ENCODE assay signal across 2 cellular contexts in the genomic region with DNA sequence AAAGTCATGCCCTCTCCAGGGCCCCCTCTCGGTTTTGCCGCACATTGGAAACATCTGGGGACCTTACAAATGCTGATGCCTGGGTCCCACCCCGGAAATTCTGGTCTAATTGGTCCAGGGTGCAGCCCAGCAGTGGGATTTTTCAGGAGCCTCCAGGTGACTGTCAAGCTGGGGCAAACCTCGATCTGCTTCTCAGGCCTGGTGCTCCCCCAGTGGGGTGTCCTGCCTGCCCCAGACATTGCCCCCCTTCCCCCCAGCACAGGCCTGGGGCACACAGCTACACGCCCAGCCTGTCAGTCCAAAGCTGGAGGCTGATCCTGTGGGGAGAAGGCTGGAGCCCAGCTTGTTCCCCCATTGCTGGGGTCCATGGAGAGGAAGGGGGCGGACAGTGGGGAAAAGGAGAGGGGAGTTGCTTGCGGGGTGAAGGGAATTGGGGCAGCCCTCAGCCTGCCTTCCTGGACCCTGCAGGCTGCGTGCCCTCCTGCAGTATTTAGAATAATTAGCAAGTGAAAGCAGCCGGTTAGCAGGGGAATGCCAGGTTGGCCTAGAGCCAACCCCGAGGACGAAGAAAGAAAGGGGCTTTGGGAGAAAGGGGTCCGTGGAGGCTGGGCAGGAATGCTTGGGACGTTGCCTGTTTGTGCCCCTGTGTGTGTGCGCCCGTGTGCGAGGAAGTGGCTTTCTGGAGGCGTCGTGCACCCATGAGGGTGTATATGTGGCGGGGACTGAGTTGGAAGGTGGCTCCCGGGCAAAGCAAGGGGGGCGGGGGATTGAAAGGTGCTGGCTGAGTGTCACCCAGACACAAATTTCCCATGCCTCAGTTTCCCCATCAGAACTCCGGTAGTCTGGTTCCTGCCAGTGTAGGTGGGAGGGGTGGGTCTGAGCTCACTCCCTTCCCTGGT.
TF ChIP-seq lines count a peak whose summit lies in the region.

No MANE protein-coding gene starts in this region.

TF ChIP-seq in HEK293, 187 proteins besides CTCF, POLR2A, EP300 and RAD21:
- TF ChIP-seq ZNF626 (tag by site-specific recombination; IDR thresholded peaks at IDR 0.05) (no peak), ZNF548 (tag by site-specific recombination; IDR thresholded peaks at IDR 0.05) (no peak), ZNF510 (tag by site-specific recombination; IDR thresholded peaks at IDR 0.05; ENCODE audit: insufficient replicate concordance) (no peak), ZNF571 (tag by site-specific recombination; IDR thresholded peaks at IDR 0.05) (no peak), ZNF624 (tag by site-specific recombination; IDR thresholded peaks at IDR 0.05) (no peak), ZBTB20 (tag by site-specific recombination; IDR thresholded peaks at IDR 0.05) (peak; percentile 76), ZIC2 (tag by site-specific recombination; IDR thresholded peaks at IDR 0.05) (0 out of 2 replicates have a peak, but pooled peaks have one; percentile 13)

TF ChIP-seq in HepG2, 621 proteins besides CTCF, POLR2A, EP300 and RAD21:
- TF ChIP-seq EED (CRISPR knock-in tag; IDR thresholded peaks at IDR 0.05) (no peak), BRCA1 (CRISPR knock-in tag; IDR thresholded peaks at IDR 0.05) (no peak), SNAPC2 (CRISPR knock-in tag; IDR thresholded peaks at IDR 0.05) (no peak), DNMT1 (CRISPR knock-in tag; IDR thresholded peaks at IDR 0.05) (no peak), ZC3H13 (CRISPR knock-in tag; IDR thresholded peaks at IDR 0.05) (no peak), ZNF879 (CRISPR knock-in tag; IDR thresholded peaks at IDR 0.05) (no peak), HIVEP1 (CRISPR knock-in tag; IDR thresholded peaks at IDR 0.05) (no peak), HDAC1 (CRISPR knock-in tag; IDR thresholded peaks at IDR 0.05) (no peak), ZNF780A (CRISPR knock-in tag; IDR thresholded peaks at IDR 0.05) (0 out of 2 replicates have a peak, but pooled peaks have one; percentile 24), THYN1 (CRISPR knock-in tag; IDR thresholded peaks at IDR 0.05; ENCODE audit: borderline replicate concordance, low read depth) (no peak), PLSCR1 (CRISPR knock-in tag; IDR thresholded peaks at IDR 0.05; ENCODE audit: borderline replicate concordance) (no peak), AKAP8 (CRISPR knock-in tag; IDR thresholded peaks at IDR 0.05) (no peak), FOXA3 (CRISPR knock-in tag; IDR thresholded peaks at IDR 0.05) (no peak), STAG1 (CRISPR knock-in tag; IDR thresholded peaks at IDR 0.05) (no peak), ZNF333 (CRISPR knock-in tag; IDR thresholded peaks at IDR 0.05; ENCODE audit: borderline replicate concordance) (0 out of 2 replicates have a peak, but pooled peaks have one; percentile 27), SP5 (CRISPR knock-in tag; IDR thresholded peaks at IDR 0.05; ENCODE audit: borderline replicate concordance, low read depth) (no peak), ZNF138 (CRISPR knock-in tag; IDR thresholded peaks at IDR 0.05; ENCODE audit: low read depth) (no peak), ZNF33A (CRISPR knock-in tag; IDR thresholded peaks at IDR 0.05; ENCODE audit: borderline replicate concordance) (no peak), ZNF280B (CRISPR knock-in tag; IDR thresholded peaks at IDR 0.05; ENCODE audit: borderline replicate concordance) (peak; percentile 4; the same call in 1 of the 2 replicates), PHF5A (CRISPR knock-in tag; IDR thresholded peaks at IDR 0.05; ENCODE audit: low read depth, unreplicated experiment) (no peak), RXRA (CRISPR knock-in tag; IDR thresholded peaks at IDR 0.05) (0 out of 2 replicates have a peak, but pooled peaks have one; percentile 6)
- TF ChIP-seq, protein P1, sequence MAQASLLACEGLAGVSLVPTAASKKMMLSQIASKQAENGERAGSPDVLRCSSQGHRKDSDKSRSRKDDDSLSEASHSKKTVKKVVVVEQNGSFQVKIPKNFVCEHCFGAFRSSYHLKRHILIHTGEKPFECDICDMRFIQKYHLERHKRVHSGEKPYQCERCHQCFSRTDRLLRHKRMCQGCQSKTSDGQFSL (CRISPR knock-in tag; IDR thresholded peaks at IDR 0.05) = no peak
- TF ChIP-seq, protein P2, sequence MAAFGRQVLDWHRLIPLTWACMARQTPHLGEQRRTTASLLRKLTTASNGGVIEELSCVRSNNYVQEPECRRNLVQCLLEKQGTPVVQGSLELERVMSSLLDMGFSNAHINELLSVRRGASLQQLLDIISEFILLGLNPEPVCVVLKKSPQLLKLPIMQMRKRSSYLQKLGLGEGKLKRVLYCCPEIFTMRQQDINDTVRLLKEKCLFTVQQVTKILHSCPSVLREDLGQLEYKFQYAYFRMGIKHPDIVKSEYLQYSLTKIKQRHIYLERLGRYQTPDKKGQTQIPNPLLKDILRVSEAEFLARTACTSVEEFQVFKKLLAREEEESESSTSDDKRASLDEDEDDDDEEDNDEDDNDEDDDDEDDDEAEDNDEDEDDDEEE (CRISPR knock-in tag; IDR thresholded peaks at IDR 0.05) = no peak
- TF ChIP-seq, protein P3, sequence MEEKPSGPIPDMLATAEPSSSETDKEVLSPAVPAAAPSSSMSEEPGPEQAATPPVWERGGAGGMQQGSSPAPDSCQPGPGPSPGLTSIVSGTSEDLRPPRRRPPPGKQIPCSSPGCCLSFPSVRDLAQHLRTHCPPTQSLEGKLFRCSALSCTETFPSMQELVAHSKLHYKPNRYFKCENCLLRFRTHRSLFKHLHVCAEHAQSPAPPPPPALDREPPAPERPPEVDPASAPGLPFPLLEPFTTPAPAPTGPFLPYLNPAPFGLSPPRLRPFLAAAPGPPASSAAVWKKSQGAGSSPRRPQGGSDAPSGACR (CRISPR knock-in tag; IDR thresholded peaks at IDR 0.05) = no peak
